8 cellular contexts compared by ENCODE assay signal in the genomic region with DNA sequence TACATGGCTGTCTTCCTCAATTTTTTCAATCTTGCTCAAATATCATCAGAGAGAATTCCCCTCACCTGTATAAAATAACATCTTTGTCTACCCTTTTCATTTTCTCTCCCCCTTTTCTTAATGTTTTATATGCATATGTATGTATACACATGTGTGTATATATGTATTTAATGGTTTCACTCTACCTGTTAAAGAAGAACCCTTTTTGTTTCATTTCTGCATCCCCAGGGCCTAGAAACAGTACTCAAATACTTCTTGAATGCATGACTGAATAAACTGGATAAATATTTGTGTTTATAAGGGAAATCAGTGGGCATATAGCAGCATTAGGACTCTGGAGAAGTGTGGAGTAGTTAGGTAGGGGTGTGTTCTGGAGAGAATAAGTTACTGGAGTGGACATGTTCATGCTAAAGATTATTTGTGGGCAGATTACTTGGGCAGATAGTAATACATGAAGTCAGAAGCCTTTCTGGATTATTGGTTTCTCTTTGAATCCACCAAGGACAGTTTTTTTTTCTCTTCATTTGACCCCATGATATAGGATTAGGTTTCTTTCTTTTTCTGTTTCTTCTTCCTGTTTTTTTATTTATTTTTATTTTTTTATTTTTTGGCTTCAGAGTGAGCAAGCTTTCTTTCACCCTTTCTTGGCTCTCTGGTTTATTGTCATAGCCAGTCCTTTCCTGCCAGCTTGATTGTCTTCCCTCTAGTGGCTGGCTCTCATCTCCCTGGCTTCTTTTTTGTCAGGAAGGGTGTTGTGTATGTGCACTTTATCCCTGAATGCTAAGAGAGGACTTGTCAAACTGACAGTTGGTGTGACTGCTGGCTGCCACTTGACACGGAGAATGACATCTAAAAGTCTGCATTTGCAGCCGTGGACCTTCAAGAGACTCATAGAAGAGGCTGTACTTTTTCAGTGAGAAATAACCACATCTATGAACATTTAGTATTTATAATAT.
DNase-seq lines count a peak whose midpoint lies in the region; ATAC-seq lines count a peak whose summit lies in the region.
"Had no signal": no experiment of that assay in that cellular context is flagged by ENCODE, and none has a peak within 500 bp of the region (broad histone marks: within the 10 kb centered on the region; RNA-seq: fewer than 3 reads in every experiment).

No MANE protein-coding gene starts in this region.

- no peak overlapping the region for H3K56ac ChIP-seq in mesendoderm (ENCODE audit: low read length)

- H3K23ac ChIP-seq in mesendoderm (ENCODE audit: low read length) = no peak overlapping the region

- no peak overlapping the region for H3K4me3 Mint-ChIP-seq in activated naive CD8-positive, alpha-beta T cell treated with anti-CD3 and anti-CD28 coated beads, Interleukin-2, amount 10 ng/mL, durations not matched to agents 7 days and 5 days

- H3K27me3 Mint-ChIP-seq in activated naive CD8-positive, alpha-beta T cell treated with anti-CD3 and anti-CD28 coated beads, Interleukin-2, amount 10 ng/mL, durations not matched to agents 7 days and 5 days = no peaks in the 10 kb centered on the region

- peaks cover 4% of the 10 kb centered on the region for H3K79me2 ChIP-seq in mesendoderm (ENCODE audit: control insufficient read depth, insufficient read depth, low read length)

- peak; percentile 14 for DNase-seq in GDM1 (lab: John Stamatoyannopoulos, UW)
- peak; percentile 12 for DNase-seq in HT-29 (ENCODE audit: low spot score)
- DNase-seq in activated naive CD8-positive, alpha-beta T cell treated with anti-CD3 and anti-CD28 coated beads, Interleukin-2, amount 10 ng/mL, durations not matched to agents 7 days and 5 days = no peak
- peak; percentile 66 for DNase-seq in mesendoderm
- DNase-seq in MG63 = no peak
- no peak for DNase-seq in COLO668 (lab: John Stamatoyannopoulos, UW; ENCODE audit: unreplicated experiment)
- DNase-seq: activated CD4-positive, alpha-beta T cell treated with anti-CD3 and anti-CD28 coated beads for 48 hours had no signal

- H2AK5ac ChIP-seq in mesendoderm (ENCODE audit: low read length) = no peak overlapping the region

- no peak overlapping the region for H3K4me3 ChIP-seq in mesendoderm (ENCODE audit: low read length)
- no peak overlapping the region for H3K4me3 ChIP-seq in MG63

- no peaks in the 10 kb centered on the region for H3K9me3 Mint-ChIP-seq in activated naive CD8-positive, alpha-beta T cell treated with anti-CD3 and anti-CD28 coated beads, Interleukin-2, amount 10 ng/mL, durations not matched to agents 7 days and 5 days

- no peak overlapping the region for H3K4me2 ChIP-seq in mesendoderm (ENCODE audit: low read length)

- H4K5ac ChIP-seq in mesendoderm (ENCODE audit: low read length) = no peak overlapping the region

- no peak overlapping the region for H3K18ac ChIP-seq in mesendoderm (ENCODE audit: low read length)

- no peak overlapping the region for H4K8ac ChIP-seq in mesendoderm (ENCODE audit: low read depth, low read length)

- H3K4me1 Mint-ChIP-seq in activated naive CD8-positive, alpha-beta T cell treated with anti-CD3 and anti-CD28 coated beads, Interleukin-2, amount 10 ng/mL, durations not matched to agents 7 days and 5 days = peaks cover 19% of the 10 kb centered on the region

- POLR2A ChIA-PET in activated naive CD8-positive, alpha-beta T cell treated with anti-CD3 and anti-CD28 coated beads, Interleukin-2, amount 10 ng/mL, durations not matched to agents 7 days and 5 days (lab: Charles Lee) = no interaction called here

- H3K4me1 ChIP-seq in mesendoderm (ENCODE audit: control insufficient read depth, low read depth, low read length) = no peaks in the 10 kb centered on the region

- no peak for ATAC-seq in activated naive CD8-positive, alpha-beta T cell treated with anti-CD3 and anti-CD28 coated beads, Interleukin-2, amount 10 ng/mL, durations not matched to agents 7 days and 5 days (ENCODE audit: low read depth)
- no peak for ATAC-seq in esophagus mucosa

- H3K36me3 ChIP-seq in mesendoderm (ENCODE audit: control insufficient read depth, insufficient read depth, low read length) (no peaks in the 10 kb centered on the region), MG63 (no peaks in the 10 kb centered on the region)

- WGBS in mesendoderm (ENCODE audit: extremely low coverage, insufficient coverage, low lambda C conversion rate) = no CpG with 5 or more reads among the region's 2 CpGs

- H3K79me1 ChIP-seq in mesendoderm (ENCODE audit: low read length) = peaks cover 7% of the 10 kb centered on the region

- no peaks in the 10 kb centered on the region for H3K9me3 ChIP-seq in MG63

- H2BK15ac ChIP-seq in mesendoderm (replicated peaks; ENCODE audit: low read depth) = no peak overlapping the region

- H3K27ac Mint-ChIP-seq in activated naive CD8-positive, alpha-beta T cell treated with anti-CD3 and anti-CD28 coated beads, Interleukin-2, amount 10 ng/mL, durations not matched to agents 7 days and 5 days = peak overlapping the region; percentile 24

- H3K4ac ChIP-seq in mesendoderm (ENCODE audit: low read depth, low read length) = no peak overlapping the region

- peaks cover 26% of the 10 kb centered on the region for H3K36me3 Mint-ChIP-seq in activated naive CD8-positive, alpha-beta T cell treated with anti-CD3 and anti-CD28 coated beads, Interleukin-2, amount 10 ng/mL, durations not matched to agents 7 days and 5 days

- H2BK5ac ChIP-seq in mesendoderm (ENCODE audit: low read length) = no peak overlapping the region

- no peak overlapping the region for H2BK120ac ChIP-seq in mesendoderm (ENCODE audit: low read depth, low read length)

- no peak overlapping the region for H3K9ac ChIP-seq in mesendoderm (ENCODE audit: low read length)

- no peak overlapping the region for H3K27ac ChIP-seq in mesendoderm (ENCODE audit: low read depth, low read length)

- H3K27me3 ChIP-seq in mesendoderm (ENCODE audit: insufficient read depth, low read length, poor library complexity) (no peaks in the 10 kb centered on the region), MG63 (no peaks in the 10 kb centered on the region)

Comparison
In these comparisons a context has a peak if more than half of its experiments do, and no peak if none do; other contexts are left out.
1. DNase-seq: peak in GDM1 (single experiment), HT-29 (single experiment) and mesendoderm (single experiment); none in activated naive CD8-positive, alpha-beta T cell treated with anti-CD3 and anti-CD28 coated beads, Interleukin-2, amount 10 ng/mL, durations not matched to agents 7 days and 5 days (single experiment), MG63 (single experiment) and COLO668 (single experiment).